ENCODE assay signal across 11 cellular contexts in the genomic region with DNA sequence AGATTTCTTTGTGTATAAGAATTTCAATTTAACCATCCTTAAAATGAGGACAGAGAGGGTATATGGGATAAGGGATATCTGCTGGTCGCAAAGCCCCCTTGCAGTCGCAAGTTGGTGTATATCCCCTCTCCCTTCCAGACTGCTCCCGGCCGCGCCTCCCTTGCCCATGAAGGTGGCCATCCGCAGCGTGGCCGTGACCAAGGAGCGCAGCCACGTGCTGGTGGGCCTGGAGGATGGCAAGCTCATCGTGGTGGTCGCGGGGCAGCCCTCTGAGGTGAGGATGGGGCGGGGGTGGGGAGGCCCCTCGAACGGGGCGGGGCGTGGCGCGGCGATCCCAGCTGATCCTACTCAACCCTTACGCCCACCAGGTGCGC. TPM values are rescaled to one million over a fixed set of nuclear protein-coding genes. Genes with fewer than 3 reads are reported as not detected.
A peak's percentile ranks its signal among the peaks of the same experiment; 100 is the strongest.
DNase-seq lines count a peak whose midpoint lies in the region; ATAC-seq and TF ChIP-seq lines count a peak whose summit lies in the region.
"Had no signal": no experiment of that assay in that cellular context is flagged by ENCODE, and none has a peak within 500 bp of the region (broad histone marks: within the 10 kb centered on the region; RNA-seq: fewer than 3 reads in every experiment).

No MANE protein-coding gene starts in this region.

- ATAC-seq in activated T-cell treated with anti-CD3 and anti-CD28 coated beads, Interleukin-2, amount 50 U/mL, for 4 hours: no peak
- no peak for ATAC-seq in GM21447 (IDR thresholded peaks at IDR 0.05; ENCODE audit: unreplicated experiment)

- 47 to 63% methylated on average over 9 of the region's 23 CpGs for WGBS in mesodermal cell (ENCODE audit: insufficient coverage in 2 of 2), 2 experiments
- WGBS in transverse colon (ENCODE audit: low coverage in 1 of 2), 2 donors: 66% methylated on average over 13 of the region's 23 CpGs; no CpG with 5 or more reads in 1 of the 2 donors

- intact Hi-C loops in colonic mucosa (cut with DNase I): no loop called here
- intact Hi-C loops in transverse colon (cut with DNase I; ENCODE audit: low total_unique reads): loop anchor here (10.0 kb wide), 1 partner anchor 156 kb away; a partner anchor contains a TSS

- no peak overlapping the region for H3K9ac ChIP-seq in colonic mucosa (ENCODE audit: low read depth in 2 of 2, low read length in 2 of 2)

- peaks cover 16% of the 10 kb centered on the region for H3K36me3 Mint-ChIP-seq in activated T-cell treated with anti-CD3 and anti-CD28 coated beads, Interleukin-2, amount 50 U/mL, for 4 hours (ENCODE audit: insufficient read depth)

- no peaks in the 10 kb centered on the region for H3K36me3 ChIP-seq in colonic mucosa
- H3K36me3 ChIP-seq in mesodermal cell (ENCODE audit: control insufficient read depth, insufficient read depth, low read length): no peaks in the 10 kb centered on the region
- no peaks in the 10 kb centered on the region for H3K36me3 ChIP-seq in transverse colon

- no peak for TF ChIP-seq EP300 in transverse colon (IDR thresholded peaks at IDR 0.05; ENCODE audit: low read depth)

- H3K9me3 Mint-ChIP-seq in activated T-cell treated with anti-CD3 and anti-CD28 coated beads, Interleukin-2, amount 50 U/mL, for 4 hours: no peaks in the 10 kb centered on the region
- H3K9me3 Mint-ChIP-seq: stimulated activated naive CD8-positive, alpha-beta T cell treated with anti-CD3 and anti-CD28 coated beads, Interleukin-15, Interleukin-2, amounts not matched to agents 100 ng/mL and 50 ng/mL, for 24 hours had no signal

- H3K4me1 Mint-ChIP-seq in activated T-cell treated with anti-CD3 and anti-CD28 coated beads, Interleukin-2, amount 50 U/mL, for 4 hours (ENCODE audit: low read depth): peaks cover 6% of the 10 kb centered on the region

- H3K27ac ChIP-seq in colonic mucosa (no peak overlapping the region), mesodermal cell (ENCODE audit: low read depth, low read length, severe bottlenecking) (no peak overlapping the region), transverse colon (peak overlapping the region; percentile 80 to 86 (median 83))
- H3K27ac ChIP-seq: HL-60 had no signal

- TF ChIP-seq POLR2A in transverse colon (IDR thresholded peaks at IDR 0.05): no peak

- H3K9me3 ChIP-seq in colonic mucosa: no peaks in the 10 kb centered on the region
- H3K9me3 ChIP-seq in mesodermal cell (ENCODE audit: control insufficient read depth, low read length): no peaks in the 10 kb centered on the region
- no peaks in the 10 kb centered on the region for H3K9me3 ChIP-seq in transverse colon

- no peak for DNase-seq in activated T-cell treated with anti-CD3 and anti-CD28 coated beads, Interleukin-2, amount 50 U/mL, for 4 hours
- DNase-seq in activated T-cell treated with anti-CD3 and anti-CD28 coated beads for 4 hours: no peak
- DNase-seq in colonic mucosa: no peak
- DNase-seq in transverse colon: no peak
- DNase-seq in NCI-H748 treated with DMSO at 0.1 percent for 48 hours (lab: John Stamatoyannopoulos, UW): no peak
- no peak for DNase-seq in GM03348 (ENCODE audit: low spot score)
- DNase-seq: OCI-M1 had no signal

- no peaks in the 10 kb centered on the region for H3K4me1 ChIP-seq in colonic mucosa
- H3K4me1 ChIP-seq in mesodermal cell (ENCODE audit: control insufficient read depth, insufficient read depth, low read length, poor library complexity, severe bottlenecking): peaks cover 5% of the 10 kb centered on the region
- peaks cover 0 to 10% (median 3%) of the 10 kb centered on the region in 4 donors for H3K4me1 ChIP-seq in transverse colon

- in situ Hi-C loops in transverse colon (cut with MboI; ENCODE audit: low pct_ligation_motif_present in 1 of 4, low pct_unique_long_range_greater_than_20kb in 1 of 4, low sequenced_read_pairs in 3 of 4): loop anchor here in 3 of 4 donors (25.0 kb wide), 2 partner anchors 153 to 297 kb away; a partner anchor contains a TSS

- peak overlapping the region; percentile 16 for H3K4me3 Mint-ChIP-seq in activated T-cell treated with anti-CD3 and anti-CD28 coated beads, Interleukin-2, amount 50 U/mL, for 4 hours

- H3K4me3 ChIP-seq in colonic mucosa (peak overlapping the region; percentile 48), mesodermal cell (ENCODE audit: extremely low read depth, insufficient read depth, low read length, poor library complexity, severe bottlenecking) (peak overlapping the region; percentile 28), transverse colon (peak overlapping the region in 3 of 4 donors; percentile 42 to 52 (median 47))

- H3K27me3 Mint-ChIP-seq in activated T-cell treated with anti-CD3 and anti-CD28 coated beads, Interleukin-2, amount 50 U/mL, for 4 hours (ENCODE audit: low read depth): no peaks in the 10 kb centered on the region
- H3K27me3 Mint-ChIP-seq: stimulated activated naive CD8-positive, alpha-beta T cell treated with anti-CD3 and anti-CD28 coated beads, Interleukin-15, Interleukin-2, amounts not matched to agents 100 ng/mL and 50 ng/mL, for 24 hours had no signal

- TF ChIP-seq CTCF in colonic mucosa (IDR thresholded peaks at IDR 0.05) (no peak), transverse colon (IDR thresholded peaks at IDR 0.05) (no peak)

- H3K27me3 ChIP-seq in colonic mucosa (no peaks in the 10 kb centered on the region), transverse colon (no peaks in the 10 kb centered on the region)

RNA-seq across cellular contexts. Expression of a gene that starts 29.4 kb away (rescaled TPM):
- 10 to 100 TPM; 75.5 to 86.9 (median 80.7) TPM for total RNA-seq in activated T-cell treated with anti-CD3 and anti-CD28 coated beads, Interleukin-2, amount 50 U/mL, for 4 hours
- total RNA-seq in colonic mucosa (100 to 1,000 TPM in 1 of 2 donors, 10 to 100 TPM in 1; 40.9 to 106 TPM), transverse colon (100 to 1,000 TPM in 2 of 4 donors, 10 to 100 TPM in 2; 81.1 to 163 (median 122) TPM)
- 25.5 TPM for polyA plus RNA-seq in mesodermal cell (2013, experiment 1 of 2)
- 18.9 TPM for polyA plus RNA-seq in mesodermal cell (2013, experiment 2 of 2)

RNA-seq across cellular contexts. Expression of a gene that starts 32.3 kb away (rescaled TPM):
- 10 to 100 TPM; 75.9 to 77.6 (median 76.5) TPM for total RNA-seq in activated T-cell treated with anti-CD3 and anti-CD28 coated beads, Interleukin-2, amount 50 U/mL, for 4 hours
- total RNA-seq in colonic mucosa (10 to 100 TPM; 34.1 to 55.7 TPM), transverse colon (10 to 100 TPM; 50.1 to 72.9 (median 53.0) TPM)
- 34.0 TPM for polyA plus RNA-seq in mesodermal cell (2013, experiment 1 of 2)
- 32.3 TPM for polyA plus RNA-seq in mesodermal cell (2013, experiment 2 of 2)

Comparison
In these comparisons a context has a peak if more than half of its experiments do, and no peak if none do; other contexts are left out.
1. H3K27ac ChIP-seq: peak in transverse colon (4 of 4); none in colonic mucosa (single experiment) and mesodermal cell (single experiment).
2. Peak in every context shown above with its lines, with median percentiles within 50 percentile points of each other: H3K4me3 ChIP-seq.